In genomic region chr5:175814676-175815075, GRCh38 we compare ENCODE assay signal across 9 cellular contexts. TPM values are rescaled to one million over a fixed set of nuclear protein-coding genes. Genes with fewer than 3 reads are reported as not detected.
DNase-seq lines count a peak whose midpoint lies in the region; ATAC-seq and TF ChIP-seq lines count a peak whose summit lies in the region.
"Had no signal": no experiment of that assay in that cellular context is flagged by ENCODE, and none has a peak within 500 bp of the region (broad histone marks: within the 10 kb centered on the region; RNA-seq: fewer than 3 reads in every experiment).

No MANE protein-coding gene starts in this region.

- H3K4me1 ChIP-seq in hepatocyte (ENCODE audit: insufficient read depth) (no peaks in the 10 kb centered on the region), HAP-1 (no peaks in the 10 kb centered on the region)

- in situ Hi-C loops in HAP-1 (cut with MboI; ENCODE audit: low sequenced_read_pairs), result no loop called here

- no peaks in the 10 kb centered on the region for H3K9me2 ChIP-seq in hepatocyte (replicated peaks; ENCODE audit: insufficient read depth)

- TF ChIP-seq CTCF in hepatocyte (IDR thresholded peaks at IDR 0.05; ENCODE audit: poor library complexity), result no peak

- peak overlapping the region; percentile 38 for H3K27ac ChIP-seq in angular gyrus (ENCODE audit: low read depth, low read length)
- no peak overlapping the region for H3K27ac ChIP-seq in hepatocyte

- no peak overlapping the region for H3K4me3 ChIP-seq in hepatocyte
- H3K4me3 ChIP-seq in HAP-1, result no peak overlapping the region

- no peaks in the 10 kb centered on the region for H3K27me3 ChIP-seq in hepatocyte
- H3K27me3 ChIP-seq in HAP-1 (ENCODE audit: low read depth), result peaks cover 2% of the 10 kb centered on the region; the same call in 1 of the 2 replicates

- H3K36me3 ChIP-seq in hepatocyte (replicated peaks; ENCODE audit: insufficient read depth, low read depth) (no peaks in the 10 kb centered on the region), HAP-1 (replicated peaks) (no peaks in the 10 kb centered on the region)

- no peak overlapping the region for H3K4me2 ChIP-seq in hepatocyte

- H2AFZ ChIP-seq in hepatocyte, result no peak overlapping the region

- H3K9me3 ChIP-seq in hepatocyte (ENCODE audit: low read depth), result no peaks in the 10 kb centered on the region
- no peaks in the 10 kb centered on the region for H3K9me3 ChIP-seq in HAP-1

- ATAC-seq in HG02970 (IDR thresholded peaks at IDR 0.05; ENCODE audit: low FRiP score, unreplicated experiment) (no peak), HG03342 (IDR thresholded peaks at IDR 0.05; ENCODE audit: unreplicated experiment) (no peak)
- ATAC-seq: T-cell had no signal

- DNase-seq in AG08396 (ENCODE audit: low spot score), result peak; percentile 92
- peak; percentile 76 for DNase-seq in HS-5 (ENCODE audit: low read depth)
- DNase-seq in hepatocyte (ENCODE audit: low spot score), result peak; percentile 50
- no peak for DNase-seq in HAP-1 (ENCODE audit: low spot score in 2 of 2)
- no peak for DNase-seq in globus pallidus (ENCODE audit: low spot score)
- DNase-seq: T-cell had no signal

- H4K20me1 ChIP-seq in hepatocyte (ENCODE audit: insufficient read depth, poor library complexity, severe bottlenecking), result no peaks in the 10 kb centered on the region

- H3K79me2 ChIP-seq in hepatocyte, result no peaks in the 10 kb centered on the region

- 84% methylated on average over 10 of the region's 10 CpGs for WGBS in hepatocyte (ENCODE audit: low lambda C conversion rate, missing lambda C conversion rate)

RNA-seq across cellular contexts. Expression of gene CPLX2, which starts 56.7 kb away (rescaled TPM):
- total RNA-seq in hepatocyte, result 0.10 and 0.32 TPM in 2 replicates
- polyA plus RNA-seq in hepatocyte, result 0.33 and 0.41 TPM in 2 replicates
- total RNA-seq: T-cell had no signal

Comparison
In these comparisons a context has a peak if more than half of its experiments do, and no peak if none do; other contexts are left out.
1. DNase-seq: peak in AG08396 (single experiment), HS-5 (single experiment) and hepatocyte (single experiment); none in HAP-1 (0 of 2) and globus pallidus (single experiment).